Comparison of ENCODE assay signal across 24 cellular contexts in the genomic region with DNA sequence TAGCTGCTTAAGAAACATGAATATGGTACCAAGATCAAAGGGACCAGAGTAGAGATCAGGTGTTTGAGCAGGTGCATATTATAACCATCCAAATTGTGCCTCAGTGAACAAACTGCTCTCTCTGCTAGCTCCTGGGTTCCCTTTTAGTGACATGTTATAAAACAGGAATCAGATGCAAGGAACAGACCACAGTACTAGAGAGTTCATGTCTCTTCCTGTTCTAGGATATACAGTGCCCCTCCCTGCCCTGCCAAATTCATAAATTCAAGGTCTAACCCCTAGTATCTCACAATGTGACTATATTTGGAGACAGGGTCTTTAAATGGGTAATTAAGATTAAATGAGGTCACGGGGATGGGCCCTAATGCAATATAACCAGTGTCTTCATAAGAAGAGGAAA.
DNase-seq lines count a peak whose midpoint lies in the region; ATAC-seq and TF ChIP-seq lines count a peak whose summit lies in the region.
"Had no signal": no experiment of that assay in that cellular context is flagged by ENCODE, and none has a peak within 500 bp of the region (broad histone marks: within the 10 kb centered on the region; RNA-seq: fewer than 3 reads in every experiment).

No MANE protein-coding gene starts in this region.

- H4K20me1 ChIP-seq in PC-9 (ENCODE audit: insufficient read depth), result no peaks in the 10 kb centered on the region

- H3K79me2 ChIP-seq in PC-9 (ENCODE audit: low read depth), result peaks cover 86% of the 10 kb centered on the region

- no peak overlapping the region for H3K4me2 ChIP-seq in PC-9

- H3K4me3 Mint-ChIP-seq in CD14-positive monocyte (no peak overlapping the region), progenitor cell of endocrine pancreas (ENCODE audit: low read depth) (no peak overlapping the region), natural killer cell (no peak overlapping the region)
- H3K4me3 Mint-ChIP-seq in activated CD8-positive, alpha-beta T cell treated with anti-CD3 and anti-CD28 coated beads for 36 hours, result no peak overlapping the region
- H3K4me3 Mint-ChIP-seq: activated CD4-positive, alpha-beta T cell treated with anti-CD3 and anti-CD28 coated beads, Interleukin-2, amount 10 ng/mL, durations not matched to agents 7 days and 5 days; activated naive CD8-positive, alpha-beta T cell; activated T-helper 17 cell treated with anti-CD3 and anti-CD28 coated beads, Interleukin-2, amount 50 U/mL, for 72 hours; CD4-positive, CD25-positive, alpha-beta regulatory T cell; H9; stimulated activated naive CD8-positive, alpha-beta T cell treated with anti-CD3 and anti-CD28 coated beads, Interleukin-15, Interleukin-2, amounts not matched to agents 100 ng/mL and 50 ng/mL, for 24 hours had no signal

- DNase-seq in CD14-positive monocyte (ENCODE audit: low spot score) (no peak), PC-9 (no peak), left lobe of liver (ENCODE audit: low spot score) (no peak), progenitor cell of endocrine pancreas (ENCODE audit: low spot score, unreplicated experiment) (no peak), 8988T (no peak), NOMO-1 (lab: John Stamatoyannopoulos, UW; ENCODE audit: unreplicated experiment in 2 of 2) (no peak), natural killer cell (no peak)
- no peak for DNase-seq in activated CD8-positive, alpha-beta T cell treated with anti-CD3 and anti-CD28 coated beads for 36 hours
- DNase-seq: activated CD4-positive, alpha-beta T cell treated with anti-CD3 and anti-CD28 coated beads, Interleukin-2, amount 10 ng/mL, durations not matched to agents 7 days and 5 days; CD4-positive, CD25-positive, alpha-beta regulatory T cell; H9; heart left ventricle; MM.1S; NCI-H1694 treated with DMSO at 0.1 percent for 48 hours; NCI-H526 treated with DMSO at 0.1 percent for 48 hours; occipital lobe; OCI-M1; SHP77 treated with DMSO at 0.1 percent for 48 hours; stimulated activated CD4-positive, alpha-beta T cell treated with anti-CD3 and anti-CD28 coated beads, Interleukin-12 subunit alpha, Interleukin-12 subunit beta, amount 100 ng/mL, for 4 hours; trophoblast cell had no signal

- no peaks in the 10 kb centered on the region for H3K9me3 Mint-ChIP-seq in CD14-positive monocyte
- H3K9me3 Mint-ChIP-seq in progenitor cell of endocrine pancreas (ENCODE audit: low read depth), result no peaks in the 10 kb centered on the region
- H3K9me3 Mint-ChIP-seq in activated CD8-positive, alpha-beta T cell treated with anti-CD3 and anti-CD28 coated beads for 36 hours, result no peaks in the 10 kb centered on the region
- H3K9me3 Mint-ChIP-seq in natural killer cell, result no peaks in the 10 kb centered on the region
- H3K9me3 Mint-ChIP-seq: activated CD4-positive, alpha-beta T cell treated with anti-CD3 and anti-CD28 coated beads, Interleukin-2, amount 10 ng/mL, durations not matched to agents 7 days and 5 days; activated T-helper 17 cell treated with anti-CD3 and anti-CD28 coated beads, Interleukin-2, amount 50 U/mL, for 72 hours; CD4-positive, CD25-positive, alpha-beta regulatory T cell; H9; stimulated activated naive CD8-positive, alpha-beta T cell treated with anti-CD3 and anti-CD28 coated beads, Interleukin-15, Interleukin-2, amounts not matched to agents 100 ng/mL and 50 ng/mL, for 24 hours had no signal

- no peaks in the 10 kb centered on the region for H3K27me3 ChIP-seq in PC-9 (ENCODE audit: insufficient read depth, low read depth)
- H3K27me3 ChIP-seq: heart left ventricle had no signal

- H3K9me3 ChIP-seq in PC-9 (ENCODE audit: insufficient read depth, low read depth), result no peaks in the 10 kb centered on the region
- H3K9me3 ChIP-seq: heart left ventricle had no signal

- H3K36me3 Mint-ChIP-seq in CD14-positive monocyte (peaks cover 48 to 58% of the 10 kb centered on the region in 2 donors), progenitor cell of endocrine pancreas (ENCODE audit: insufficient read depth) (peaks cover 3% of the 10 kb centered on the region), natural killer cell (no peaks in the 10 kb centered on the region)
- no peaks in the 10 kb centered on the region for H3K36me3 Mint-ChIP-seq in activated CD8-positive, alpha-beta T cell treated with anti-CD3 and anti-CD28 coated beads for 36 hours (ENCODE audit: low read depth)
- H3K36me3 Mint-ChIP-seq: activated naive CD8-positive, alpha-beta T cell; CD4-positive, CD25-positive, alpha-beta regulatory T cell had no signal

- H3K27me3 Mint-ChIP-seq in CD14-positive monocyte (ENCODE audit: low read depth in 3 of 3), result no peaks in the 10 kb centered on the region
- no peaks in the 10 kb centered on the region for H3K27me3 Mint-ChIP-seq in progenitor cell of endocrine pancreas
- H3K27me3 Mint-ChIP-seq in activated CD8-positive, alpha-beta T cell treated with anti-CD3 and anti-CD28 coated beads for 36 hours, result no peaks in the 10 kb centered on the region
- H3K27me3 Mint-ChIP-seq in natural killer cell (ENCODE audit: low read depth in 2 of 2), result no peaks in the 10 kb centered on the region
- H3K27me3 Mint-ChIP-seq: activated CD4-positive, alpha-beta T cell treated with anti-CD3 and anti-CD28 coated beads, Interleukin-2, amount 10 ng/mL, durations not matched to agents 7 days and 5 days; activated naive CD8-positive, alpha-beta T cell; activated T-helper 17 cell treated with anti-CD3 and anti-CD28 coated beads, Interleukin-2, amount 50 U/mL, for 72 hours; CD4-positive, CD25-positive, alpha-beta regulatory T cell; stimulated activated naive CD8-positive, alpha-beta T cell treated with anti-CD3 and anti-CD28 coated beads, Interleukin-15, Interleukin-2, amounts not matched to agents 100 ng/mL and 50 ng/mL, for 24 hours had no signal

- peaks cover 32% of the 10 kb centered on the region for H3K4me1 ChIP-seq in PC-9 (replicated peaks; ENCODE audit: insufficient read depth)

- no peaks in the 10 kb centered on the region for H3K9me2 ChIP-seq in PC-9 (ENCODE audit: insufficient read depth)

- BruUV-seq in PC-9 (replicated peaks; lab: Mats Ljungman, UMichigan), result no TSS peak

- H3K27ac ChIP-seq in PC-9, result peak overlapping the region; percentile 6; the same call in 1 of the 2 replicates

- H3K27ac Mint-ChIP-seq in CD14-positive monocyte (peak overlapping the region; percentile 57 to 91 (median 85)), progenitor cell of endocrine pancreas (peak overlapping the region; percentile 90), natural killer cell (no peak overlapping the region)
- no peak overlapping the region for H3K27ac Mint-ChIP-seq in activated CD8-positive, alpha-beta T cell treated with anti-CD3 and anti-CD28 coated beads for 36 hours
- H3K27ac Mint-ChIP-seq: activated CD4-positive, alpha-beta T cell treated with anti-CD3 and anti-CD28 coated beads, Interleukin-2, amount 10 ng/mL, durations not matched to agents 7 days and 5 days; activated naive CD8-positive, alpha-beta T cell; activated T-helper 17 cell treated with anti-CD3 and anti-CD28 coated beads, Interleukin-2, amount 50 U/mL, for 72 hours; CD4-positive, CD25-positive, alpha-beta regulatory T cell; stimulated activated naive CD8-positive, alpha-beta T cell treated with anti-CD3 and anti-CD28 coated beads, Interleukin-15, Interleukin-2, amounts not matched to agents 100 ng/mL and 50 ng/mL, for 24 hours had no signal

- peaks cover 42% of the 10 kb centered on the region for H3K4me1 Mint-ChIP-seq in CD14-positive monocyte
- H3K4me1 Mint-ChIP-seq in progenitor cell of endocrine pancreas (ENCODE audit: low read depth), result peaks cover 28% of the 10 kb centered on the region
- peaks cover 16% of the 10 kb centered on the region for H3K4me1 Mint-ChIP-seq in activated CD8-positive, alpha-beta T cell treated with anti-CD3 and anti-CD28 coated beads for 36 hours (ENCODE audit: low read depth)
- peaks cover 10 to 11% of the 10 kb centered on the region in 2 donors for H3K4me1 Mint-ChIP-seq in natural killer cell

- no peak overlapping the region for H2AFZ ChIP-seq in PC-9

- H3F3A ChIP-seq in PC-9 (ENCODE audit: insufficient read depth, low read depth), result peaks cover 11% of the 10 kb centered on the region; the same call in 1 of the 2 replicates

- CTCF ChIA-PET in PC-9 (lab: Charles Lee), result interaction anchor here (0.6 kb wide), 1 partner anchor 37 kb away, joined by 3 read pairs; no protein-coding TSS in a partner anchor
- CTCF ChIA-PET in activated CD8-positive, alpha-beta T cell treated with anti-CD3 and anti-CD28 coated beads for 36 hours (lab: Charles Lee), result no interaction called here

- H3K36me3 ChIP-seq in PC-9 (ENCODE audit: low read depth), result peaks cover 29% of the 10 kb centered on the region

- TF ChIP-seq CTCF in CD14-positive monocyte (IDR thresholded peaks at IDR 0.05) (no peak), PC-9 (conservative IDR thresholded peaks at IDR 0.05) (no peak), progenitor cell of endocrine pancreas (IDR thresholded peaks at IDR 0.05; ENCODE audit: unreplicated experiment) (no peak), natural killer cell (IDR thresholded peaks at IDR 0.05) (no peak)
- TF ChIP-seq CTCF in activated CD8-positive, alpha-beta T cell treated with anti-CD3 and anti-CD28 coated beads for 36 hours (IDR thresholded peaks at IDR 0.05), result no peak

- intact Hi-C loops in CD14-positive monocyte (cut with micrococcal nuclease) (loop anchor here (10.0 kb wide), 1 partner anchor 52 kb away; no protein-coding TSS in a partner anchor), PC-9 (cut with micrococcal nuclease; ENCODE audit: unreplicated experiment) (no loop called here), natural killer cell (cut with micrococcal nuclease) (no loop called here)
- intact Hi-C loops in activated CD8-positive, alpha-beta T cell treated with anti-CD3 and anti-CD28 coated beads for 36 hours (cut with micrococcal nuclease), result no loop called here

- peak; percentile 15 for ATAC-seq in left lobe of liver
- ATAC-seq in activated CD8-positive, alpha-beta T cell treated with anti-CD3 and anti-CD28 coated beads for 36 hours, result no peak
- ATAC-seq in natural killer cell, result no peak
- ATAC-seq: activated T-helper 17 cell treated with anti-CD3 and anti-CD28 coated beads, Interleukin-2, amount 50 U/mL, for 72 hours; heart left ventricle; K562 had no signal

- H3K4me3 ChIP-seq in PC-9, result no peak overlapping the region
- H3K4me3 ChIP-seq: heart left ventricle, K562 had no signal

- POLR2A ChIA-PET in PC-9 (lab: Charles Lee; ENCODE audit: unreplicated experiment), result no interaction called here
- POLR2A ChIA-PET in activated CD8-positive, alpha-beta T cell treated with anti-CD3 and anti-CD28 coated beads for 36 hours (lab: Charles Lee), result no interaction called here

Comparison
In these comparisons a context has a peak if more than half of its experiments do, and no peak if none do; other contexts are left out.
1. H3K27ac Mint-ChIP-seq: peak in CD14-positive monocyte (7 of 7) and progenitor cell of endocrine pancreas (single experiment); none in activated CD8-positive, alpha-beta T cell treated with anti-CD3 and anti-CD28 coated beads for 36 hours (single experiment) and natural killer cell (0 of 2).
2. intact Hi-C loops: an anchor here in CD14-positive monocyte (10.0 kb wide); none called in PC-9, activated CD8-positive, alpha-beta T cell treated with anti-CD3 and anti-CD28 coated beads for 36 hours and natural killer cell.